ENCODE assay signal across 8 cellular contexts in genomic region chr11:12281571-12282478, GRCh38.
DNase-seq lines count a peak whose midpoint lies in the region; ATAC-seq and TF ChIP-seq lines count a peak whose summit lies in the region.

No MANE protein-coding gene starts in this region.

- H3K27me3 ChIP-seq in MM.1S (replicated peaks; ENCODE audit: insufficient read depth, low read length) (no peaks in the 10 kb centered on the region), adipocyte (replicated peaks; ENCODE audit: control insufficient read depth, insufficient read depth, low read length) (no peaks in the 10 kb centered on the region), heart right ventricle (no peaks in the 10 kb centered on the region)

- no peaks in the 10 kb centered on the region for H3K36me3 ChIP-seq in MM.1S (replicated peaks; ENCODE audit: insufficient read depth, low read length)
- H3K36me3 ChIP-seq in adipocyte (ENCODE audit: control insufficient read depth, insufficient read depth, low read length, severe bottlenecking): no peaks in the 10 kb centered on the region
- H3K36me3 ChIP-seq in heart right ventricle: no peaks in the 10 kb centered on the region

- H3K4me2 ChIP-seq in MM.1S (ENCODE audit: low read depth, low read length): no peak overlapping the region

- peak; percentile 58 for DNase-seq in NK-92 treated with Interleukin-12 subunit alpha and Interleukin-12 subunit beta, amount 100 ng/mL, for 24 hours (lab: John Stamatoyannopoulos, UW)
- DNase-seq in NK-92 (lab: John Stamatoyannopoulos, UW; ENCODE audit: unreplicated experiment) (no peak), MM.1S (peak; percentile 74), T follicular helper cell (ENCODE audit: low read depth) (peak; percentile 62), adipocyte (ENCODE audit: low read depth) (peak; percentile 92), heart right ventricle (peak; percentile 82 to 86), putamen (ENCODE audit: low spot score) (peak; percentile 75)

- intact Hi-C loops in heart right ventricle (cut with DNase I): loop anchor here (1.0 to 10.0 kb wide), 14 partner anchors 45 to 485 kb away; no protein-coding TSS in a partner anchor

- no peaks in the 10 kb centered on the region for H3K9me2 ChIP-seq in MM.1S (replicated peaks; ENCODE audit: insufficient read depth, low read length)

- 30 to 32% methylated on average over 12 of the region's 12 CpGs for WGBS in heart right ventricle, 2 donors

- no peaks in the 10 kb centered on the region for H4K20me1 ChIP-seq in MM.1S (ENCODE audit: insufficient read depth, low read length)

- peak; percentile 95 for TF ChIP-seq CTCF in MM.1S (IDR thresholded peaks at IDR 0.05; ENCODE audit: low read length)
- TF ChIP-seq CTCF in heart right ventricle (IDR thresholded peaks at IDR 0.05): peak; percentile 93 to 99 (median 97)

- H2AFZ ChIP-seq in MM.1S (ENCODE audit: low read length): peak overlapping the region; percentile 42

- no peaks in the 10 kb centered on the region for H3K9me3 ChIP-seq in MM.1S (replicated peaks; ENCODE audit: insufficient read depth, low read length)
- no peaks in the 10 kb centered on the region for H3K9me3 ChIP-seq in adipocyte (ENCODE audit: control insufficient read depth, low read length)
- no peaks in the 10 kb centered on the region for H3K9me3 ChIP-seq in heart right ventricle

- ATAC-seq in heart right ventricle (peak; percentile 40 to 76 (median 66)), HG02571 (IDR thresholded peaks at IDR 0.05; ENCODE audit: unreplicated experiment) (no peak)

- H3K27ac ChIP-seq in MM.1S (ENCODE audit: low read length): no peak overlapping the region
- no peak overlapping the region for H3K27ac ChIP-seq in heart right ventricle

- H3K79me2 ChIP-seq in MM.1S (ENCODE audit: low read length): no peaks in the 10 kb centered on the region

- no peaks in the 10 kb centered on the region for H3K4me1 ChIP-seq in MM.1S (ENCODE audit: low read length)
- H3K4me1 ChIP-seq in adipocyte (ENCODE audit: control insufficient read depth, insufficient read depth, low read length): peaks cover 39% of the 10 kb centered on the region
- H3K4me1 ChIP-seq in heart right ventricle: peaks cover 0 to 26% (median 13%) of the 10 kb centered on the region in 9 donors

- no peak overlapping the region for H3K4me3 ChIP-seq in MM.1S (ENCODE audit: low read length)
- H3K4me3 ChIP-seq in adipocyte (ENCODE audit: low read length): no peak overlapping the region
- no peak overlapping the region for H3K4me3 ChIP-seq in heart right ventricle

- H3K9ac ChIP-seq in MM.1S (ENCODE audit: low read length) (no peak overlapping the region), adipocyte (ENCODE audit: low read length) (peak overlapping the region; percentile 41)

- no peaks in the 10 kb centered on the region for H3F3A ChIP-seq in MM.1S (ENCODE audit: insufficient read depth, low read length)
